8 cellular contexts compared by ENCODE assay signal in the genomic region with DNA sequence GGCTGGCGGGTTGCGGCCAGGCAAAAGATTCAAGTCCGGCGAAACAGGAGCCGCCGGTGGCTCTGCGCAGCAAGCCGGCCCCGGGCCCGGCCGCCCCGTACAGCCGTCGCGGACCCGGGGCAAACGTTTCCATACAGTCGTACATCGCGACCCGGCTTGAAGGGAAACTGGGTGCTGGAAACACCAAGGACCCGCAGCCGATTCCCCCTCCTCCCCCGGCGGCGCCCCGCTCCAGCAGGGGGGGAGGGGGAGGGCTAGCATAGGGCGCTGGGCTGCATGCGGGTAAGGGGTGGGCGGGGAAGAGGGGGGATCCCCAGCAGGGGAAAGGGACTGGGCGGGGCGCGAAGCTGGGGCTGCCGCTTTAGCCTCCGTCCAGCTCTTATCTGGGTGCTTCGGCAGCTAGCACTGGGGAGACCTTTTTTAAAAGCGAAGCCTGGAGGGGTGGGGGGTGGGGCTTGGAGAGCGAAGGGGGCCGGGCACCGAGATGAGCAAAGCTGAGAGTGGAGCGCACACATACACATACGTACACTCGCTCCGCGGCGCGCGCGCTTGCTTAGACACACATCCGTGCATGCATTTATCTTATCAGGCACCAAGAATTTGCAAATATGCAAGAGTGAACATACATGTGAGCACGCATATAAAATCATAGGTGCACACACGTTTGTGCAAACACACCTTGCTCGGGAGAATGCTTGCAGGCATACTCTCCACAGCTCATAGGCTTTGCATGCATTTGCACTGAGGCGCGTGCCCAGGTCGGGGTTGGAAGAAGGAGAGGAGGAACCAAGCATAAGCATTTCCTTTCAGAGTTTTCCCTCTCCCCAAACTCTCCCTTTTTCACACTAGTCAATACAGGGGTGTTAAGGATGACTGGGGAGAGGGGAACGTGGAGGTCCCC. TPM values are rescaled to one million over a fixed set of nuclear protein-coding genes. Genes with fewer than 3 reads are reported as not detected.
A peak's percentile ranks its signal among the peaks of the same experiment; 100 is the strongest.
DNase-seq lines count a peak whose midpoint lies in the region; ATAC-seq and TF ChIP-seq lines count a peak whose summit lies in the region.

No MANE protein-coding gene starts in this region.

- ATAC-seq in GM23338 (peak; percentile 0), activated B cell treated with CpG ODN at 0.5 μM for 24 hours (ENCODE audit: low read depth) (peak; percentile 43)

- H3K27me3 ChIP-seq in GM23338 (ENCODE audit: insufficient read depth) (peaks cover 15% of the 10 kb centered on the region), MM.1S (replicated peaks; ENCODE audit: insufficient read depth, low read length) (no peaks in the 10 kb centered on the region), kidney epithelial cell (ENCODE audit: control insufficient read depth, insufficient read depth, low read length) (no peaks in the 10 kb centered on the region)

- peak overlapping the region; percentile 47 for H2AFZ ChIP-seq in GM23338
- peak overlapping the region; percentile 35; the same call in 1 of the 2 replicates for H2AFZ ChIP-seq in MM.1S (ENCODE audit: low read length)

- H3K4me1 Mint-ChIP-seq in GM23338 (peaks cover 75% of the 10 kb centered on the region), activated B cell treated with CpG ODN at 0.5 μM for 24 hours (peaks cover 53% of the 10 kb centered on the region)

- TF ChIP-seq CTCF in GM23338 (conservative IDR thresholded peaks at IDR 0.05; ENCODE audit: low read depth in 2 of 2): no peak
- TF ChIP-seq CTCF in MM.1S (IDR thresholded peaks at IDR 0.05; ENCODE audit: low read length): no peak
- TF ChIP-seq CTCF in activated B cell treated with CpG ODN at 0.5 μM for 24 hours (IDR thresholded peaks at IDR 0.05): no peak
- no peak for TF ChIP-seq CTCF in kidney epithelial cell (IDR thresholded peaks at IDR 0.05; ENCODE audit: insufficient read depth, low read length, poor library complexity, severe bottlenecking)

- H3K9ac ChIP-seq in ES-I3 (ENCODE audit: low read depth, low read length): peak overlapping the region; percentile 52
- peak overlapping the region; percentile 23; the same call in 1 of the 2 replicates for H3K9ac ChIP-seq in MM.1S (ENCODE audit: low read length)

- H3F3A ChIP-seq in GM23338 (replicated peaks; ENCODE audit: low read depth): peaks cover 49% of the 10 kb centered on the region
- H3F3A ChIP-seq in MM.1S (ENCODE audit: insufficient read depth, low read length): peaks cover 16% of the 10 kb centered on the region

- H3K9me2 ChIP-seq in GM23338 (ENCODE audit: insufficient read depth): no peaks in the 10 kb centered on the region
- no peaks in the 10 kb centered on the region for H3K9me2 ChIP-seq in MM.1S (replicated peaks; ENCODE audit: insufficient read depth, low read length)

- H3K9me3 Mint-ChIP-seq in GM23338 (peaks cover 4% of the 10 kb centered on the region; the same call in 1 of the 3 replicates), activated B cell treated with CpG ODN at 0.5 μM for 24 hours (no peaks in the 10 kb centered on the region)

- DNase-seq in GM23338 (ENCODE audit: low spot score): peak; percentile 80
- peak; percentile 76 for DNase-seq in MM.1S
- peak; percentile 57 for DNase-seq in activated B cell treated with CpG ODN at 0.5 μM for 24 hours
- DNase-seq in caudate nucleus (lab: John Stamatoyannopoulos, UW): peak in 50 of 61 donors; percentile 28 to 91 (median 68)
- DNase-seq in kidney epithelial cell (ENCODE audit: low read depth): no peak
- DNase-seq in stimulated activated CD4-positive, alpha-beta T cell treated with anti-CD3 and anti-CD28 coated beads, Interleukin-15, amount 100 ng/mL, for 48 hours (ENCODE audit: low read depth in 2 of 2): peak; percentile 72
- DNase-seq in SKM-1 (lab: John Stamatoyannopoulos, UW; ENCODE audit: unreplicated experiment): no peak

- CTCF ChIA-PET in activated B cell treated with CpG ODN at 0.5 μM for 24 hours (lab: Charles Lee): interaction anchor here (0.8 to 14.7 kb wide), 6 partner anchors 8 to 125 kb away, joined by 3 to 298 read pairs (median 4); partner anchors contain the start of genes AAAS, ESPL1 and PFDN5

- intact Hi-C loops in activated B cell treated with CpG ODN at 0.5 μM for 24 hours (cut with micrococcal nuclease): loop anchor here (1.0 to 10.0 kb wide), 3 partner anchors 11 to 285 kb away; partner anchors contain the start of genes NPFF and TARBP2

- H3K4me1 ChIP-seq in ES-I3 (ENCODE audit: insufficient read depth, low read length) (peaks cover 49% of the 10 kb centered on the region), GM23338 (ENCODE audit: insufficient read depth) (peaks cover 63% of the 10 kb centered on the region), MM.1S (ENCODE audit: low read length) (peaks cover 12% of the 10 kb centered on the region)

- H3K4me3 Mint-ChIP-seq in GM23338 (peak overlapping the region; percentile 94), activated B cell treated with CpG ODN at 0.5 μM for 24 hours (peak overlapping the region; percentile 89)

- peaks cover 31% of the 10 kb centered on the region for H3K27me3 Mint-ChIP-seq in GM23338 (ENCODE audit: insufficient read depth, low read depth, poor library complexity)
- no peaks in the 10 kb centered on the region for H3K27me3 Mint-ChIP-seq in activated B cell treated with CpG ODN at 0.5 μM for 24 hours

- POLR2A ChIA-PET in activated B cell treated with CpG ODN at 0.5 μM for 24 hours (lab: Charles Lee): interaction anchor here (0.5 to 3.8 kb wide), 33 partner anchors 8 to 281 kb away, joined by 3 to 66 read pairs (median 4); partner anchors contain the start of genes AAAS, CSAD, ESPL1 and ITGB7

- H3K79me2 ChIP-seq in GM23338 (replicated peaks; ENCODE audit: insufficient read depth) (peaks cover 36% of the 10 kb centered on the region), MM.1S (ENCODE audit: low read length) (peaks cover 28% of the 10 kb centered on the region)

- H3K4me3 ChIP-seq in GM23338: peak overlapping the region; percentile 95
- peak overlapping the region; percentile 80 for H3K4me3 ChIP-seq in MM.1S (ENCODE audit: low read length)
- H3K4me3 ChIP-seq in kidney epithelial cell (ENCODE audit: low read depth, low read length): peak overlapping the region; percentile 48

- no peaks in the 10 kb centered on the region for H3K9me3 ChIP-seq in ES-I3 (ENCODE audit: control insufficient read depth, insufficient read depth, low read length)
- no peaks in the 10 kb centered on the region for H3K9me3 ChIP-seq in MM.1S (replicated peaks; ENCODE audit: insufficient read depth, low read length)

- H4K20me1 ChIP-seq in GM23338 (replicated peaks; ENCODE audit: insufficient read depth) (no peaks in the 10 kb centered on the region), MM.1S (ENCODE audit: insufficient read depth, low read length) (no peaks in the 10 kb centered on the region)

- H3K36me3 ChIP-seq in ES-I3 (ENCODE audit: insufficient read depth, low read length) (no peaks in the 10 kb centered on the region), GM23338 (ENCODE audit: insufficient read depth) (no peaks in the 10 kb centered on the region; the same call in 1 of the 2 replicates), MM.1S (replicated peaks; ENCODE audit: insufficient read depth, low read length) (no peaks in the 10 kb centered on the region), kidney epithelial cell (ENCODE audit: control insufficient read depth, insufficient read depth, low read length) (no peaks in the 10 kb centered on the region)

- H3K4me2 ChIP-seq in GM23338 (peak overlapping the region; percentile 91), MM.1S (ENCODE audit: low read depth, low read length) (peak overlapping the region; percentile 99)

- H3K36me3 Mint-ChIP-seq in GM23338 (ENCODE audit: low read depth) (peaks cover 9% of the 10 kb centered on the region; the same call in 2 of the 3 replicates), activated B cell treated with CpG ODN at 0.5 μM for 24 hours (ENCODE audit: low read depth) (peaks cover 8% of the 10 kb centered on the region)

- 0 out of 2 replicates have a peak overlapping the region, but pooled peaks have one; percentile 33 for H3K27ac ChIP-seq in GM23338 (ENCODE audit: low read depth)
- peak overlapping the region; percentile 36; the same call in 1 of the 2 replicates for H3K27ac ChIP-seq in MM.1S (ENCODE audit: low read length)
- peak overlapping the region; percentile 84 for H3K27ac ChIP-seq in caudate nucleus (ENCODE audit: low read depth, low read length)

- no peak overlapping the region; the same call in 1 of the 2 replicates for H3K27ac Mint-ChIP-seq in GM23338
- peak overlapping the region; percentile 96 for H3K27ac Mint-ChIP-seq in activated B cell treated with CpG ODN at 0.5 μM for 24 hours

RNA-seq across cellular contexts. Expression of gene RARG, which starts 11.8 kb away (rescaled TPM):
- 39.3 and 50.2 TPM in 2 replicates for total RNA-seq in GM23338 (2014; rRNA removed; shearing (Covaris generic))
- 16.4 and 18.5 TPM in 2 replicates for polyA plus RNA-seq in GM23338 (2016; fragmentation: Nextera tagmentation; extraction: Ambion mirVana)
- 5.5 and 7.5 TPM in 2 replicates for total RNA-seq in activated B cell treated with CpG ODN at 0.5 μM for 24 hours
- 6.1 and 6.9 TPM in 2 replicates for total RNA-seq in kidney epithelial cell

RNA-seq across cellular contexts. Expression of gene ITGB7, which starts 13.2 kb away (rescaled TPM):
- total RNA-seq in GM23338 (2014; rRNA removed; shearing (Covaris generic)): 0.39 TPM in 1 of 2 replicates, not detected in the other
- polyA plus RNA-seq in GM23338 (2016; fragmentation: Nextera tagmentation; extraction: Ambion mirVana): 0.32 and 0.43 TPM in 2 replicates
- total RNA-seq in activated B cell treated with CpG ODN at 0.5 μM for 24 hours (137 and 139 TPM in 2 replicates), kidney epithelial cell (0.75 and 1.6 TPM in 2 replicates)

RNA-seq across cellular contexts. Expression of gene CSAD, which starts 39.5 kb away (rescaled TPM):
- 3.6 and 7.1 TPM in 2 replicates for total RNA-seq in GM23338 (2014; rRNA removed; shearing (Covaris generic))
- polyA plus RNA-seq in GM23338 (2016; fragmentation: Nextera tagmentation; extraction: Ambion mirVana): 3.1 and 3.2 TPM in 2 replicates
- total RNA-seq in activated B cell treated with CpG ODN at 0.5 μM for 24 hours (25.7 and 34.6 TPM in 2 replicates), kidney epithelial cell (5.3 and 9.1 TPM in 2 replicates)

RNA-seq across cellular contexts. Expression of gene ZNF740, which starts 39.7 kb away (rescaled TPM):
- 13.0 and 13.2 TPM in 2 replicates for total RNA-seq in GM23338 (2014; rRNA removed; shearing (Covaris generic))
- 1.3 and 2.6 TPM in 2 replicates for polyA plus RNA-seq in GM23338 (2016; fragmentation: Nextera tagmentation; extraction: Ambion mirVana)
- total RNA-seq in activated B cell treated with CpG ODN at 0.5 μM for 24 hours (64.4 and 67.2 TPM in 2 replicates), kidney epithelial cell (9.1 and 9.9 TPM in 2 replicates)

RNA-seq across cellular contexts. Expression of gene ESPL1, which starts 47.9 kb away (rescaled TPM):
- total RNA-seq in GM23338 (2014; rRNA removed; shearing (Covaris generic)): 39.6 and 56.5 TPM in 2 replicates
- polyA plus RNA-seq in GM23338 (2016; fragmentation: Nextera tagmentation; extraction: Ambion mirVana): 12.7 and 13.2 TPM in 2 replicates
- total RNA-seq in activated B cell treated with CpG ODN at 0.5 μM for 24 hours: 6.2 and 8.2 TPM in 2 replicates
- total RNA-seq in kidney epithelial cell: 2.2 and 4.0 TPM in 2 replicates

Comparison
In these comparisons a context has a peak if more than half of its experiments do, and no peak if none do; other contexts are left out.
1. DNase-seq: peak in GM23338 (single experiment), MM.1S (single experiment), activated B cell treated with CpG ODN at 0.5 μM for 24 hours (single experiment), caudate nucleus (50 of 61) and stimulated activated CD4-positive, alpha-beta T cell treated with anti-CD3 and anti-CD28 coated beads, Interleukin-15, amount 100 ng/mL, for 48 hours (2 of 2); none in kidney epithelial cell (single experiment) and SKM-1 (single experiment).
2. H3K27ac ChIP-seq: peak in every context shown above with its lines; median percentile 84 in caudate nucleus; 36 in MM.1S; 33 in GM23338.
3. RNA of gene ITGB7, which starts 13.2 kb away (total RNA-seq): 137 to 139 TPM in activated B cell treated with CpG ODN at 0.5 μM for 24 hours; 0.75 to 1.6 TPM in kidney epithelial cell and 0.39 TPM in GM23338; every median in the first group is over 10 times any median in the second.
4. Peak in every context shown above with its lines, with median percentiles within 50 percentile points of each other: H3K4me3 ChIP-seq.